In genomic region chr17:45930420-45930951, GRCh38 we compare ENCODE assay signal across 20 cellular contexts.
"Had no signal": no experiment of that assay in that cellular context is flagged by ENCODE, and none has a peak within 500 bp of the region (broad histone marks: within the 10 kb centered on the region; RNA-seq: fewer than 3 reads in every experiment).

No MANE protein-coding gene starts in this region.

- H3K36me3 ChIP-seq: left lung, neural progenitor cell, ovary, prostate gland, spleen, tibial nerve, uterus had no signal

- H3K4me3 ChIP-seq: left lung, lung, neural progenitor cell, ovary, prostate gland, spleen, tibial nerve, uterus had no signal

- FAIRE-seq: keratinocyte, small intestine had no signal

- ATAC-seq: left colon; left lung; natural killer cell; sciatic nerve; stimulated activated effector memory CD8-positive, alpha-beta T cell treated with anti-CD3 and anti-CD28 coated beads, Interleukin-12 subunit alpha, Interleukin-12 subunit beta, amount 100 ng/mL, for 72 hours had no signal

- H2AFZ ChIP-seq: neural progenitor cell had no signal

- H3K27ac ChIP-seq: left lung, neural progenitor cell, ovary, prostate gland, spleen, tibial nerve, uterus had no signal

- H3K4me2 ChIP-seq: neural progenitor cell had no signal

- DNase-seq: hippocampal formation; left colon; left lung; mesendoderm; naive B cell; natural killer cell; nephron progenitor cell; ovary; small intestine; spleen; stimulated activated CD4-positive, alpha-beta T cell treated with anti-CD3 and anti-CD28 coated beads, Interleukin-4, amount 100 ng/mL, for 24 hours; stimulated activated naive CD4-positive, alpha-beta T cell; uterus had no signal

- H3K27me3 ChIP-seq: neural progenitor cell, ovary, tibial nerve, uterus had no signal

- H3K9me3 ChIP-seq: prostate gland, uterus had no signal

- H3K4me1 ChIP-seq: left lung, neural progenitor cell, prostate gland, spleen, tibial nerve, uterus had no signal

- H3K9ac ChIP-seq: neural progenitor cell had no signal
